ENCODE assay signal across 29 cellular contexts in genomic region chr7:134662166-134662870, GRCh38. TPM values are rescaled to one million over a fixed set of nuclear protein-coding genes. Genes with fewer than 3 reads are reported as not detected.
DNase-seq lines count a peak whose midpoint lies in the region; ATAC-seq and TF ChIP-seq lines count a peak whose summit lies in the region.
"Had no signal": no experiment of that assay in that cellular context is flagged by ENCODE, and none has a peak within 500 bp of the region (broad histone marks: within the 10 kb centered on the region; RNA-seq: fewer than 3 reads in every experiment).

No MANE protein-coding gene starts in this region.

- H3K4me3 Mint-ChIP-seq in HFFc6 (peak overlapping the region; percentile 47), osteocyte (ENCODE audit: unreplicated experiment) (no peak overlapping the region)
- no peak overlapping the region for H3K4me3 Mint-ChIP-seq in activated T-helper 17 cell treated with anti-CD3 and anti-CD28 coated beads, Interleukin-2, amount 50 U/mL, for 72 hours
- H3K4me3 Mint-ChIP-seq: activated naive CD8-positive, alpha-beta T cell treated with anti-CD3 and anti-CD28 coated beads, Interleukin-2, amount 50 U/mL, for 24 hours; CD14-positive monocyte; IgD-negative memory B cell; mesothelial cell of epicardium had no signal

- H3K9me3 Mint-ChIP-seq in HFFc6 (no peaks in the 10 kb centered on the region), osteocyte (ENCODE audit: unreplicated experiment) (no peaks in the 10 kb centered on the region)
- no peaks in the 10 kb centered on the region for H3K9me3 Mint-ChIP-seq in activated T-helper 17 cell treated with anti-CD3 and anti-CD28 coated beads, Interleukin-2, amount 50 U/mL, for 72 hours
- H3K9me3 Mint-ChIP-seq: activated naive CD8-positive, alpha-beta T cell treated with anti-CD3 and anti-CD28 coated beads, Interleukin-2, amount 50 U/mL, for 24 hours had no signal

- H3K36me3 Mint-ChIP-seq in HFFc6 (ENCODE audit: low read depth) (peaks cover 56% of the 10 kb centered on the region), osteocyte (ENCODE audit: unreplicated experiment) (peaks cover 16% of the 10 kb centered on the region)
- H3K36me3 Mint-ChIP-seq in activated T-helper 17 cell treated with anti-CD3 and anti-CD28 coated beads, Interleukin-2, amount 50 U/mL, for 72 hours (ENCODE audit: low read depth) = peaks cover 70% of the 10 kb centered on the region

- peak overlapping the region; percentile 84 for H3K27ac Mint-ChIP-seq in HFFc6
- H3K27ac Mint-ChIP-seq in activated T-helper 17 cell treated with anti-CD3 and anti-CD28 coated beads, Interleukin-2, amount 50 U/mL, for 72 hours = peak overlapping the region; percentile 68
- peak overlapping the region; percentile 35 for H3K27ac Mint-ChIP-seq in osteocyte (ENCODE audit: unreplicated experiment)
- H3K27ac Mint-ChIP-seq: activated naive CD8-positive, alpha-beta T cell treated with anti-CD3 and anti-CD28 coated beads, Interleukin-2, amount 50 U/mL, for 24 hours; IgD-negative memory B cell; mesothelial cell of epicardium had no signal

- H3K27me3 Mint-ChIP-seq in HFFc6 (ENCODE audit: insufficient read depth) (no peaks in the 10 kb centered on the region; the same call in 1 of the 2 replicates), osteocyte (ENCODE audit: unreplicated experiment) (no peaks in the 10 kb centered on the region)
- H3K27me3 Mint-ChIP-seq in activated T-helper 17 cell treated with anti-CD3 and anti-CD28 coated beads, Interleukin-2, amount 50 U/mL, for 72 hours = no peaks in the 10 kb centered on the region
- H3K27me3 Mint-ChIP-seq: activated naive CD8-positive, alpha-beta T cell treated with anti-CD3 and anti-CD28 coated beads, Interleukin-2, amount 50 U/mL, for 24 hours; IgD-negative memory B cell; naive B cell had no signal

- peak; percentile 64 for ATAC-seq in activated T-helper 17 cell treated with anti-CD3 and anti-CD28 coated beads, Interleukin-2, amount 50 U/mL, for 72 hours (replicated peaks)
- ATAC-seq in HG03108 (IDR thresholded peaks at IDR 0.05; ENCODE audit: unreplicated experiment) (no peak), HG03196 (IDR thresholded peaks at IDR 0.05; ENCODE audit: unreplicated experiment) (no peak)
- ATAC-seq: activated naive CD8-positive, alpha-beta T cell treated with anti-CD3 and anti-CD28 coated beads, Interleukin-2, amount 50 U/mL, for 24 hours; body of pancreas; HCT116 had no signal

- TF ChIP-seq CTCF in HFFc6 (IDR thresholded peaks at IDR 0.05) = no peak
- no peak for TF ChIP-seq CTCF in osteocyte (IDR thresholded peaks at IDR 0.05)

- H3K4me1 Mint-ChIP-seq in HFFc6 (ENCODE audit: low read depth) (peaks cover 86% of the 10 kb centered on the region), osteocyte (ENCODE audit: unreplicated experiment) (peaks cover 26% of the 10 kb centered on the region)
- peaks cover 18% of the 10 kb centered on the region for H3K4me1 Mint-ChIP-seq in activated T-helper 17 cell treated with anti-CD3 and anti-CD28 coated beads, Interleukin-2, amount 50 U/mL, for 72 hours
- H3K4me1 Mint-ChIP-seq: CD14-positive monocyte had no signal

- DNase-seq in HFFc6 = no peak
- DNase-seq in fibroblast of peridontal ligament (ENCODE audit: extremely low read depth) = peak; percentile 60
- DNase-seq in osteocyte (ENCODE audit: extremely low spot score, unreplicated experiment) = no peak
- no peak for DNase-seq in iPS-NIHi11 (ENCODE audit: low spot score)
- DNase-seq: activated CD4-positive, alpha-beta T cell treated with anti-CD3 and anti-CD28 coated beads for 1 hour; activated gamma-delta T cell treated with Interleukin-2 at 50 U/mL for 16 hours; activated naive CD8-positive, alpha-beta T cell treated with anti-CD3 and anti-CD28 coated beads, Interleukin-2, amount 50 U/mL, for 24 hours; body of pancreas; DMS79; dorsolateral prefrontal cortex; GDM1; kidney; MV-4-11; naive B cell; NCI-H1436 treated with DMSO at 0.1 percent for 48 hours; NCI-H2081 treated with DMSO at 0.1 percent for 48 hours; NCI-H226; NCI-H69; PC-9; Right ventricle myocardium superior; sigmoid colon; stimulated activated CD4-positive, alpha-beta T cell treated with anti-CD3 and anti-CD28 coated beads, Interleukin-4, amount 100 ng/mL, for 24 hours had no signal

RNA-seq across cellular contexts. Expression of gene BPGM, which starts 15.7 kb away (rescaled TPM):
- 10 to 100 TPM; 34.4 to 57.3 (median 39.3) TPM for total RNA-seq in HFFc6 (2021; fragmentation: NEBNext Ultra II Directional; extraction: Animal tissue kit (Norgen Biotek cat#: 25700))
- total RNA-seq in activated T-helper 17 cell treated with anti-CD3 and anti-CD28 coated beads, Interleukin-2, amount 50 U/mL, for 72 hours = 10 to 100 TPM; 17.2 to 20.7 TPM
- 11.6 and 13.3 TPM in 2 replicates for total RNA-seq in osteocyte
